In the genomic region with DNA sequence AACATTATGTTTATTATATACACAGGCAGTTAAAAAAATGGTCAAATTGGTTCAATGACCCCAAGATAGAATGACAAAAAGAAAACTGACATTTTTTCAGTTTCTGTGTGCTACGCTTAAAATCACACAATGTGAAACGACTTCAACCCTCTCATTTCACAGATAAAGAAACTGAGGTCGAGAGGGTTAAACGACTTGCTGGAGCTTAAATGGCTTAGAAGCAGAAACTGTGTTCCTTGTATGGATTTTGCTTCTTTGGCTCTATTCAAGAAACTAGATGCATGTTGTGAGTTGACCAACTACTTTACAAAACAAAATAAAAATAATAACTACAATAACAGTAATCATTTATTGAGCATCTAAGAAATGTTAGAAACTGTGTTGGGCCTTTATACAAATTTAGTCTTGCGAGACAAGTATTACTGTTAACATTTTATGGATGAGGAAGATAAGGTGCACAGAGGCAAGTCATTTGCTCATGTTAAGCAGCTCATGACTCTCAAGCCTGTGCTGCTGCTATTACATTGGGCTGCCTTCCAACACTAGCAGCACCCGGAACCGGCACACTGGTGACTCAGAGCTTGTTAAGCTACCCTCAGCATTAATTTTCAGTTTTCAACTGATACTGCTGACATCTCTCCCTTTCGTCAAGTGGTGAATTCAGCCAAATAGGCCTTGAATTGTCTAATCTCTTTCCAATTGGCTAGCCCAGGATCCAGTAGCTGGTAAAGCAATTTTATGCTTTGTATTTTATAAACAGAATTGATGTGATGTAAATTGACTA, we compare ENCODE assay signal across 9 cellular contexts.
DNase-seq lines count a peak whose midpoint lies in the region; ATAC-seq, FAIRE-seq and TF ChIP-seq lines count a peak whose summit lies in the region.
"Had no signal": no experiment of that assay in that cellular context is flagged by ENCODE, and none has a peak within 500 bp of the region (broad histone marks: within the 10 kb centered on the region; RNA-seq: fewer than 3 reads in every experiment).

No MANE protein-coding gene starts in this region.

- WGBS in neuronal stem cell (ENCODE audit: extremely low coverage in 2 of 2, insufficient read length in 2 of 2, insufficient replicate concordance in 1 of 2), 2 donors: no CpG with 5 or more reads among the region's 8 CpGs

- H3K27ac ChIP-seq in neuronal stem cell (replicated peaks; ENCODE audit: low read length): no peak overlapping the region
- H3K27ac ChIP-seq: neutrophil had no signal

- H3K4me1 ChIP-seq in neuronal stem cell (ENCODE audit: control insufficient read depth in 2 of 2, insufficient read depth in 1 of 2, low read depth in 1 of 2, low read length in 2 of 2): no peaks in the 10 kb centered on the region

- no peak overlapping the region for H3K9ac ChIP-seq in neuronal stem cell (ENCODE audit: low read depth, low read length, poor library complexity)

- H2BK15ac ChIP-seq in neuronal stem cell (ENCODE audit: low read length): no peak overlapping the region

- no peak overlapping the region for H3K14ac ChIP-seq in neuronal stem cell (ENCODE audit: low read length)

- no peaks in the 10 kb centered on the region for H3K9me3 ChIP-seq in neuronal stem cell (replicated peaks in 1 of 2; ENCODE audit: control insufficient read depth in 2 of 2, insufficient read depth in 1 of 2, low read depth in 1 of 2, low read length in 2 of 2)
- H3K9me3 ChIP-seq: neutrophil had no signal

- H3K4me3 ChIP-seq in epithelial cell of proximal tubule (ENCODE audit: low read depth, low read length) (no peak overlapping the region), neuronal stem cell (ENCODE audit: low read length in 2 of 2) (no peak overlapping the region)

- H3K79me1 ChIP-seq in neuronal stem cell (ENCODE audit: low read depth, low read length): no peaks in the 10 kb centered on the region

- H3K4me2 ChIP-seq in neuronal stem cell (ENCODE audit: insufficient read depth, low read length, poor library complexity, severe bottlenecking): no peak overlapping the region

- no peak overlapping the region for H3K18ac ChIP-seq in neuronal stem cell (ENCODE audit: low read length)

- H2BK120ac ChIP-seq in neuronal stem cell (ENCODE audit: low read depth, low read length): no peak overlapping the region

- no peak overlapping the region for H4K91ac ChIP-seq in neuronal stem cell (ENCODE audit: low read depth, low read length, poor library complexity)

- H2AK5ac ChIP-seq in neuronal stem cell (ENCODE audit: low read depth, low read length): no peak overlapping the region

- ATAC-seq in stimulated activated naive CD8-positive, alpha-beta T cell treated with anti-CD3 and anti-CD28 coated beads, Interleukin-15, Interleukin-2, amounts not matched to agents 100 U/mL and 50 U/mL, for 24 hours: no peak

- H3K27me3 ChIP-seq in neuronal stem cell (ENCODE audit: control insufficient read depth in 3 of 3, insufficient read depth in 3 of 3, low read depth in 1 of 3, low read length in 3 of 3): no peaks in the 10 kb centered on the region
- H3K27me3 ChIP-seq: neutrophil had no signal

- no peak overlapping the region for H3K23ac ChIP-seq in neuronal stem cell (ENCODE audit: low read depth, low read length, poor library complexity)

- no peak for FAIRE-seq in GM19239 (lab: Jason Lieb, UNC)

- no peak overlapping the region for H2BK5ac ChIP-seq in neuronal stem cell (ENCODE audit: low read length)

- no peak overlapping the region for H3K4ac ChIP-seq in neuronal stem cell (ENCODE audit: low read length)

- H3K36me3 ChIP-seq in neuronal stem cell (replicated peaks in 1 of 2; ENCODE audit: control insufficient read depth in 2 of 2, insufficient read depth in 2 of 2, low read length in 2 of 2): no peaks in the 10 kb centered on the region
- H3K36me3 ChIP-seq: neutrophil had no signal

- H4K8ac ChIP-seq in neuronal stem cell (ENCODE audit: low read depth, low read length): no peak overlapping the region

- no peak overlapping the region for H2AFZ ChIP-seq in neuronal stem cell (ENCODE audit: low read length)

- H2BK12ac ChIP-seq in neuronal stem cell (ENCODE audit: low read length): no peak overlapping the region

- peak; percentile 91 for DNase-seq in Daoy (ENCODE audit: low read depth)
- DNase-seq in NCI-H2227 treated with DMSO at 0.1 percent for 48 hours (lab: John Stamatoyannopoulos, UW): peak; percentile 45
- peak; percentile 61 for DNase-seq in epithelial cell of proximal tubule (ENCODE audit: low read depth)
- DNase-seq in pons (ENCODE audit: low spot score): peak; percentile 36
- no peak for DNase-seq in neuronal stem cell (ENCODE audit: low spot score)
- no peak for DNase-seq in cerebellar cortex (ENCODE audit: low spot score)
- DNase-seq in stimulated activated naive CD8-positive, alpha-beta T cell treated with anti-CD3 and anti-CD28 coated beads, Interleukin-15, Interleukin-2, amounts not matched to agents 100 U/mL and 50 U/mL, for 24 hours: no peak
- no peak for DNase-seq in GM19239 (ENCODE audit: insufficient read length, low spot score)

- TF ChIP-seq CTCF in epithelial cell of proximal tubule (conservative IDR thresholded peaks at IDR 0.05; ENCODE audit: low read depth, low read length): no peak

Comparison
In these comparisons a context has a peak if more than half of its experiments do, and no peak if none do; other contexts are left out.
1. DNase-seq: peak in Daoy (single experiment), NCI-H2227 treated with DMSO at 0.1 percent for 48 hours (single experiment), epithelial cell of proximal tubule (single experiment) and pons (single experiment); none in neuronal stem cell (single experiment), cerebellar cortex (single experiment), stimulated activated naive CD8-positive, alpha-beta T cell treated with anti-CD3 and anti-CD28 coated beads, Interleukin-15, Interleukin-2, amounts not matched to agents 100 U/mL and 50 U/mL, for 24 hours (single experiment) and GM19239 (single experiment).